In the genomic region with DNA sequence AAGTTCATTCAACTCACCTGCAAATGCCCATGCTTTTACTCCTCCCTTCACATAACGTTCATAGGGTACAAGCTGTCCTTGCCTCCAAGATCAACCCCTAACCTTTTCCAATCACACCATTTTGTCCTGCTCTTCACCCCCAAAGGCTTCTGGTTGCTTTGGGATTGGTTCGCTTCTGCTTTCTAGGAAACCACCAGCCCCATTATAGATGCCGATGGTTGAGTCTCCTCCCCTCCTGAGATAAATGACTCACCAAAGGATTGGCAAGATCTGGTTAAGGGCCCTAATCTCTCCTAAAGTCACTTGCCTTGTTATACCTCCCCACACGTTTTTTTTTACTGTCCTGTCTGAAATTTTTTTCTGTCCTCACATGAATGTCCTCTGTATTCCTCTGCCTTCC, we compare ENCODE assay signal across 20 cellular contexts.
"Had no signal": no experiment of that assay in that cellular context is flagged by ENCODE, and none has a peak within 500 bp of the region (broad histone marks: within the 10 kb centered on the region; RNA-seq: fewer than 3 reads in every experiment).

No MANE protein-coding gene starts in this region.

- H3K9me3 Mint-ChIP-seq: activated naive CD4-positive, alpha-beta T cell treated with anti-CD3 and anti-CD28 coated beads, Interleukin-2, amount 10 ng/mL, durations not matched to agents 7 days and 5 days; nephron progenitor cell had no signal

- H3K27me3 ChIP-seq: ascending aorta, gastroesophageal sphincter, heart left ventricle, stomach, upper lobe of left lung had no signal

- H3K27ac Mint-ChIP-seq: activated naive CD4-positive, alpha-beta T cell treated with anti-CD3 and anti-CD28 coated beads, Interleukin-2, amount 10 ng/mL, durations not matched to agents 7 days and 5 days; nephron progenitor cell had no signal

- H3K36me3 Mint-ChIP-seq: activated naive CD4-positive, alpha-beta T cell treated with anti-CD3 and anti-CD28 coated beads, Interleukin-2, amount 10 ng/mL, durations not matched to agents 7 days and 5 days had no signal

- DNase-seq: activated CD4-positive, alpha-beta T cell treated with anti-CD3 and anti-CD28 coated beads, Interleukin-2, amount 50 U/mL, for 1 hour; activated CD8-positive, alpha-beta memory T cell treated with anti-CD3 and anti-CD28 coated beads for 24 hours; activated CD8-positive, alpha-beta memory T cell treated with anti-CD3 and anti-CD28 coated beads, Interleukin-2, amount 50 U/mL, for 48 hours; activated effector memory CD4-positive, alpha-beta T cell treated with Interleukin-2 at 50 U/mL for 16 hours; activated naive CD4-positive, alpha-beta T cell treated with anti-CD3 and anti-CD28 coated beads, Interleukin-2, amount 10 ng/mL, durations not matched to agents 7 days and 5 days; activated T-cell treated with anti-CD3 and anti-CD28 coated beads, Interleukin-2, amount 50 U/mL, for 48 hours; effector CD4-positive, alpha-beta T cell; heart left ventricle; left ventricle myocardium inferior; mammary epithelial cell; midbrain; nephron progenitor cell; nucleus accumbens; stimulated activated CD4-positive, alpha-beta T cell treated with anti-CD3 and anti-CD28 coated beads, Interleukin-4, amount 100 ng/mL, for 1 hour; stomach; upper lobe of left lung had no signal

- H3K4me1 ChIP-seq: ascending aorta, gastroesophageal sphincter, heart left ventricle, left ventricle myocardium inferior, stomach, upper lobe of left lung had no signal

- H3K27me3 Mint-ChIP-seq: activated naive CD4-positive, alpha-beta T cell treated with anti-CD3 and anti-CD28 coated beads, Interleukin-2, amount 10 ng/mL, durations not matched to agents 7 days and 5 days had no signal

- H3K4me1 Mint-ChIP-seq: activated naive CD4-positive, alpha-beta T cell treated with anti-CD3 and anti-CD28 coated beads, Interleukin-2, amount 10 ng/mL, durations not matched to agents 7 days and 5 days; nephron progenitor cell had no signal

- H3K27ac ChIP-seq: ascending aorta, gastroesophageal sphincter, heart left ventricle, left ventricle myocardium inferior, stomach, upper lobe of left lung had no signal

- H3K4me3 Mint-ChIP-seq: activated naive CD4-positive, alpha-beta T cell treated with anti-CD3 and anti-CD28 coated beads, Interleukin-2, amount 10 ng/mL, durations not matched to agents 7 days and 5 days; nephron progenitor cell had no signal

- ATAC-seq: activated CD4-positive, CD25-positive, alpha-beta regulatory T cell treated with anti-CD3 and anti-CD28 coated beads, Interleukin-2, amount 50 U/mL, for 24 hours; gastroesophageal sphincter; heart left ventricle; sciatic nerve had no signal
